ENCODE assay signal across 1 cellular context in genomic region chr1:31745071-31745897, GRCh38.
TF ChIP-seq lines count a peak whose summit lies in the region.

No MANE protein-coding gene starts in this region.

TF ChIP-seq in H1, 55 proteins besides CTCF, POLR2A, EP300 and RAD21:
- TF ChIP-seq RNF2 (IDR thresholded peaks at IDR 0.05; ENCODE audit: borderline replicate concordance, low read depth, low read length, missing control alignments, poor library complexity, severe bottlenecking) (no peak), POLR2AphosphoS5 (IDR thresholded peaks at IDR 0.05; ENCODE audit: low read depth, low read length) (no peak), CEBPB (IDR thresholded peaks at IDR 0.05; ENCODE audit: low read depth, low read length) (no peak), GABPA (IDR thresholded peaks at IDR 0.05; ENCODE audit: borderline replicate concordance, insufficient read depth, low read length) (peak; percentile 49; the same call in 1 of the 2 replicates), SIN3A (conservative IDR thresholded peaks at IDR 0.05 in 1 of 2, IDR thresholded peaks at IDR 0.05 in 1 of 2; ENCODE audit: low read depth in 1 of 2, low read length in 2 of 2) (no peak), KDM4A (IDR thresholded peaks at IDR 0.05; ENCODE audit: low read depth, low read length, severe bottlenecking) (no peak), CHD2 (IDR thresholded peaks at IDR 0.05; ENCODE audit: low read length) (no peak), KDM5A (IDR thresholded peaks at IDR 0.05; ENCODE audit: low read length) (no peak), RBBP5 (IDR thresholded peaks at IDR 0.05; ENCODE audit: borderline replicate concordance, low read depth, low read length) (0 out of 2 replicates have a peak, but pooled peaks have one; percentile 10), BCL11A (IDR thresholded peaks at IDR 0.05; ENCODE audit: low read depth in 2 of 2, low read length in 2 of 2) (no peak), SAP30 (IDR thresholded peaks at IDR 0.05; ENCODE audit: insufficient read depth, insufficient replicate concordance, low read length) (no peak), TAF1 (IDR thresholded peaks at IDR 0.05; ENCODE audit: low read depth, low read length) (no peak), SP4 (IDR thresholded peaks at IDR 0.05; ENCODE audit: low read length) (no peak), RFX5 (IDR thresholded peaks at IDR 0.05; ENCODE audit: borderline replicate concordance, low read depth, low read length) (no peak), TBP (IDR thresholded peaks at IDR 0.05; ENCODE audit: low read depth, low read length) (no peak)
